In the genomic region with DNA sequence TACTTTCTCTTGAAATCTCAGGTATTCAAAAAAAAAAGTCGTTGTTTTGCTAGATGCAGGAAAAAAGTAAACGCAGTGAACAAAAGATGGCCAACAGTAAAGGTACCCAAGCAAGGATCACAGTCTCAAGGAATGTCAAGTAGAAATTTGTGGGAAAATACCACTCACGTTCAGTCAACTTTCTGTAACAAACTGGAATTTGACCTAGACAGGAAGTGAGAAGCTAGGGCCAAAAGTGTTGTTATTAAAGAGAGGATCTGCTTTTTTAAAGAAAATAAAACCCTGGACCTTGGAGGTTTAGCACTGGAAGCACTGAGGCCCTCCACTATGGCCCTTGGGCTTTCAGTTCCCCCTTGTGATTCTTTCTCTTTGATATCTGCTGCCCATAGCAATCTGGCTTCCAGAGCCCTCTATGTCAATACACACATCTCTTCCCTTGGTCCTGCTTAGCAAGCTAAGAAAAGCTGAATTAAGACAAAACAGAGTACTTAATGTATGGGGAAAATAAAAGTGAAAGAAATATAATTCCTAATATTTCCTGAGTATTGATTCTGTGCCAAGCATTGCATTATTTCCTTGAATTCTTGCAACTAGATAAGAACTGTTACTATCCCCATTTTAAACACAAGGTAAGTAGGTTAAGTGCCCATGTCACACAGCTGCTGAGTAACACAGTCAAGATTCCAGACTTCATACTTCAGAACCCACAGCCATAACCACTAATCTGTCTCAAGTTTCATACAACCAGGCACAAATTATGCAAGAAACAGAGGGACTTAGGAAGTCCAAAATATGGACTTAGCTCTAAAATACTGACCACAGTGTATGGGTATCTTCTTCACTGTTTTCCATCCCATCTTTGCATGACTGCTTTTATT, we compare ENCODE assay signal across 9 cellular contexts. TPM values are rescaled to one million over a fixed set of nuclear protein-coding genes. Genes with fewer than 3 reads are reported as not detected.
DNase-seq lines count a peak whose midpoint lies in the region; ATAC-seq and TF ChIP-seq lines count a peak whose summit lies in the region.
"Had no signal": no experiment of that assay in that cellular context is flagged by ENCODE, and none has a peak within 500 bp of the region (broad histone marks: within the 10 kb centered on the region; RNA-seq: fewer than 3 reads in every experiment).

No MANE protein-coding gene starts in this region.

- H3K4me1 Mint-ChIP-seq in activated T-helper 1 cell treated with anti-CD3 and anti-CD28 coated beads, Interleukin-12 subunit alpha, Interleukin-12 subunit beta, Interleukin-2, Interleukin-4 antibody, amounts not matched to agents 30 ng/mL and 10 ng/mL and 1 ng/mL, durations not matched to agents 14 hours and 24 hours and 36 hours (ENCODE audit: low read depth): peaks cover 25% of the 10 kb centered on the region

- H3K9ac ChIP-seq in OCI-LY3 (ENCODE audit: low read length) (no peak overlapping the region), stomach smooth muscle (ENCODE audit: low read length in 2 of 2) (no peak overlapping the region)

- H3K9me3 Mint-ChIP-seq in activated T-helper 1 cell treated with anti-CD3 and anti-CD28 coated beads, Interleukin-12 subunit alpha, Interleukin-12 subunit beta, Interleukin-2, Interleukin-4 antibody, amounts not matched to agents 30 ng/mL and 10 ng/mL and 1 ng/mL, durations not matched to agents 14 hours and 24 hours and 36 hours: no peaks in the 10 kb centered on the region

- H3K4me3 ChIP-seq in OCI-LY3 (ENCODE audit: low read length) (no peak overlapping the region), fibroblast of mammary gland (ENCODE audit: control insufficient read depth, low read depth, low read length) (no peak overlapping the region), stomach smooth muscle (ENCODE audit: low read length in 2 of 2) (no peak overlapping the region)

- TF ChIP-seq CTCF in OCI-LY3 (IDR thresholded peaks at IDR 0.05; ENCODE audit: low read depth, low read length): no peak
- no peak for TF ChIP-seq CTCF in fibroblast of mammary gland (conservative IDR thresholded peaks at IDR 0.05; ENCODE audit: control insufficient read depth, insufficient read depth, low read depth, low read length)

- H3K4me2 ChIP-seq in OCI-LY3 (ENCODE audit: low read length): peak overlapping the region; percentile 30

- H2AFZ ChIP-seq in OCI-LY3 (ENCODE audit: low read depth, low read length): peak overlapping the region; percentile 30; the same call in 1 of the 2 replicates

- no peaks in the 10 kb centered on the region for H3K9me3 ChIP-seq in OCI-LY3 (ENCODE audit: insufficient read depth, low read length)
- no peaks in the 10 kb centered on the region for H3K9me3 ChIP-seq in stomach smooth muscle (ENCODE audit: control insufficient read depth in 2 of 2, low read length in 2 of 2)

- H3K27me3 ChIP-seq in OCI-LY3 (ENCODE audit: low read depth, low read length) (no peaks in the 10 kb centered on the region), stomach smooth muscle (ENCODE audit: control insufficient read depth in 1 of 2, insufficient read depth in 2 of 2, low read length in 2 of 2) (no peaks in the 10 kb centered on the region)

- H3K36me3 Mint-ChIP-seq in activated T-helper 1 cell treated with anti-CD3 and anti-CD28 coated beads, Interleukin-12 subunit alpha, Interleukin-12 subunit beta, Interleukin-2, Interleukin-4 antibody, amounts not matched to agents 30 ng/mL and 10 ng/mL and 1 ng/mL, durations not matched to agents 14 hours and 24 hours and 36 hours (ENCODE audit: low read depth): no peaks in the 10 kb centered on the region
- H3K36me3 Mint-ChIP-seq: memory B cell had no signal

- H3K4me1 ChIP-seq in OCI-LY3 (ENCODE audit: low read length) (peaks cover 38% of the 10 kb centered on the region), stomach smooth muscle (ENCODE audit: control insufficient read depth, insufficient read depth, low read length) (peaks cover 24% of the 10 kb centered on the region)

- H3K27ac ChIP-seq in OCI-LY3 (ENCODE audit: low read length): no peak overlapping the region
- peak overlapping the region; percentile 1 for H3K27ac ChIP-seq in stomach smooth muscle (ENCODE audit: low read length)

- H3K27me3 Mint-ChIP-seq in activated T-helper 1 cell treated with anti-CD3 and anti-CD28 coated beads, Interleukin-12 subunit alpha, Interleukin-12 subunit beta, Interleukin-2, Interleukin-4 antibody, amounts not matched to agents 30 ng/mL and 10 ng/mL and 1 ng/mL, durations not matched to agents 14 hours and 24 hours and 36 hours (ENCODE audit: insufficient read depth): no peaks in the 10 kb centered on the region
- H3K27me3 Mint-ChIP-seq: memory B cell had no signal

- no peak overlapping the region for H3K27ac Mint-ChIP-seq in activated T-helper 1 cell treated with anti-CD3 and anti-CD28 coated beads, Interleukin-12 subunit alpha, Interleukin-12 subunit beta, Interleukin-2, Interleukin-4 antibody, amounts not matched to agents 30 ng/mL and 10 ng/mL and 1 ng/mL, durations not matched to agents 14 hours and 24 hours and 36 hours
- H3K27ac Mint-ChIP-seq: memory B cell had no signal

- peaks cover 4% of the 10 kb centered on the region for H3K36me3 ChIP-seq in OCI-LY3 (replicated peaks; ENCODE audit: low read depth, low read length)
- no peaks in the 10 kb centered on the region for H3K36me3 ChIP-seq in stomach smooth muscle (ENCODE audit: control insufficient read depth in 2 of 2, insufficient read depth in 2 of 2, low read length in 2 of 2)

- peak; percentile 79 for DNase-seq in H4 (ENCODE audit: low spot score)
- DNase-seq in fibroblast of mammary gland (ENCODE audit: low read depth): peak; percentile 96
- DNase-seq in cerebellum (ENCODE audit: low spot score): no peak
- DNase-seq in activated T-helper 1 cell treated with anti-CD3 and anti-CD28 coated beads, Interleukin-12 subunit alpha, Interleukin-12 subunit beta, Interleukin-2, Interleukin-4 antibody, amounts not matched to agents 30 ng/mL and 10 ng/mL and 1 ng/mL, durations not matched to agents 14 hours and 24 hours and 36 hours (ENCODE audit: low spot score): no peak
- DNase-seq: T-helper 9 cell had no signal

- ATAC-seq in HG02588 (IDR thresholded peaks at IDR 0.05; ENCODE audit: unreplicated experiment): no peak

- no peak overlapping the region for H3K4me3 Mint-ChIP-seq in activated T-helper 1 cell treated with anti-CD3 and anti-CD28 coated beads, Interleukin-12 subunit alpha, Interleukin-12 subunit beta, Interleukin-2, Interleukin-4 antibody, amounts not matched to agents 30 ng/mL and 10 ng/mL and 1 ng/mL, durations not matched to agents 14 hours and 24 hours and 36 hours
- H3K4me3 Mint-ChIP-seq: memory B cell had no signal

- peaks cover 6% of the 10 kb centered on the region for H3K79me2 ChIP-seq in OCI-LY3 (ENCODE audit: low read length)

- no peaks in the 10 kb centered on the region for H4K20me1 ChIP-seq in OCI-LY3 (ENCODE audit: insufficient read depth, low read length)

- intact Hi-C loops in activated T-helper 1 cell treated with anti-CD3 and anti-CD28 coated beads, Interleukin-12 subunit alpha, Interleukin-12 subunit beta, Interleukin-2, Interleukin-4 antibody, amounts not matched to agents 30 ng/mL and 10 ng/mL and 1 ng/mL, durations not matched to agents 14 hours and 24 hours and 36 hours (cut with micrococcal nuclease): loop anchor here (5.0 kb wide), 3 partner anchors 307 to 673 kb away; no protein-coding TSS in a partner anchor

RNA-seq across cellular contexts. Expression of gene ZNF438, which starts 2.6 kb away (rescaled TPM):
- total RNA-seq in H4 (2014; rRNA removed; shearing (Covaris generic)): 1.3 TPM in 2 replicates
- total RNA-seq in cerebellum: 3.8 TPM
- 2.4 and 2.6 TPM in 2 replicates for total RNA-seq in activated T-helper 1 cell treated with anti-CD3 and anti-CD28 coated beads, Interleukin-12 subunit alpha, Interleukin-12 subunit beta, Interleukin-2, Interleukin-4 antibody, amounts not matched to agents 30 ng/mL and 10 ng/mL and 1 ng/mL, durations not matched to agents 14 hours and 24 hours and 36 hours

Comparison
In these comparisons a context has a peak if more than half of its experiments do, and no peak if none do; other contexts are left out.
1. DNase-seq: peak in H4 (single experiment) and fibroblast of mammary gland (single experiment); none in cerebellum (single experiment) and activated T-helper 1 cell treated with anti-CD3 and anti-CD28 coated beads, Interleukin-12 subunit alpha, Interleukin-12 subunit beta, Interleukin-2, Interleukin-4 antibody, amounts not matched to agents 30 ng/mL and 10 ng/mL and 1 ng/mL, durations not matched to agents 14 hours and 24 hours and 36 hours (single experiment).